In genomic region chr19:30781519-30781918, GRCh38 we compare ENCODE assay signal across 19 cellular contexts.
"Had no signal": no experiment of that assay in that cellular context is flagged by ENCODE, and none has a peak within 500 bp of the region (broad histone marks: within the 10 kb centered on the region; RNA-seq: fewer than 3 reads in every experiment).

No MANE protein-coding gene starts in this region.

- DNase-seq: activated CD4-positive, alpha-beta T cell treated with anti-CD3 and anti-CD28 coated beads for 4 hours; activated CD8-positive, alpha-beta memory T cell treated with anti-CD3 and anti-CD28 coated beads, Interleukin-2, amount 50 U/mL, for 4 hours; activated CD8-positive, alpha-beta T cell treated with anti-CD3 and anti-CD28 coated beads, Interleukin-2, amount 10 ng/mL, durations not matched to agents 7 days and 5 days; activated effector memory CD4-positive, alpha-beta T cell treated with anti-CD3 and anti-CD28 coated beads, Interleukin-2, amount 50 U/mL, for 16 hours; activated T-cell treated with anti-CD3 and anti-CD28 coated beads, Interleukin-2, amount 50 U/mL, for 72 hours; cerebellar nuclear complex; effector memory CD4-positive, alpha-beta T cell; foreskin melanocyte; glutamatergic neuron; mesendoderm; natural killer cell; spleen; stimulated activated CD8-positive, alpha-beta memory T cell treated with anti-CD3 and anti-CD28 coated beads, Interleukin-4, amount 100 ng/mL, for 48 hours; stimulated activated naive CD4-positive, alpha-beta T cell treated with Interleukin-2 at 50 U/mL for 16 hours; tibial artery had no signal

- H3K9me3 ChIP-seq: breast epithelium, spleen, tibial artery had no signal

- H3K36me3 Mint-ChIP-seq: activated naive CD4-positive, alpha-beta T cell treated with anti-CD3 and anti-CD28 coated beads, Interleukin-2, amount 50 U/mL, for 24 hours; natural killer cell; WTC11 had no signal

- H3K27ac Mint-ChIP-seq: activated CD8-positive, alpha-beta T cell treated with anti-CD3 and anti-CD28 coated beads, Interleukin-2, amount 10 ng/mL, durations not matched to agents 7 days and 5 days; activated naive CD4-positive, alpha-beta T cell treated with anti-CD3 and anti-CD28 coated beads, Interleukin-2, amount 50 U/mL, for 24 hours; activated T-cell treated with anti-CD3 and anti-CD28 coated beads, Interleukin-2, amount 50 U/mL, for 72 hours; natural killer cell; T-helper 2 cell treated with Interferon-gamma antibody and Interleukin-4, amounts not matched to agents 5 μg/mL and 100 μg/mL, for 36 hours; WTC11 had no signal

- H3K27ac ChIP-seq: breast epithelium, spleen, tibial artery had no signal

- H3K4me3 ChIP-seq: breast epithelium, spleen, tibial artery had no signal

- H3K4me1 ChIP-seq: breast epithelium, tibial artery had no signal

- H3K9me3 Mint-ChIP-seq: activated naive CD4-positive, alpha-beta T cell treated with anti-CD3 and anti-CD28 coated beads, Interleukin-2, amount 50 U/mL, for 24 hours; activated T-cell treated with anti-CD3 and anti-CD28 coated beads, Interleukin-2, amount 50 U/mL, for 72 hours; natural killer cell; T-helper 2 cell treated with Interferon-gamma antibody and Interleukin-4, amounts not matched to agents 5 μg/mL and 100 μg/mL, for 36 hours had no signal

- H3K4me3 Mint-ChIP-seq: activated CD8-positive, alpha-beta T cell treated with anti-CD3 and anti-CD28 coated beads, Interleukin-2, amount 10 ng/mL, durations not matched to agents 7 days and 5 days; activated naive CD4-positive, alpha-beta T cell treated with anti-CD3 and anti-CD28 coated beads, Interleukin-2, amount 50 U/mL, for 24 hours; activated T-cell treated with anti-CD3 and anti-CD28 coated beads, Interleukin-2, amount 50 U/mL, for 72 hours; natural killer cell; T-helper 2 cell treated with Interferon-gamma antibody and Interleukin-4, amounts not matched to agents 5 μg/mL and 100 μg/mL, for 36 hours; WTC11 had no signal

- ATAC-seq: activated CD8-positive, alpha-beta T cell treated with anti-CD3 and anti-CD28 coated beads, Interleukin-2, amount 10 ng/mL, durations not matched to agents 7 days and 5 days; activated T-cell treated with anti-CD3 and anti-CD28 coated beads, Interleukin-2, amount 50 U/mL, for 72 hours; natural killer cell; WTC11 had no signal

- H3K36me3 ChIP-seq: breast epithelium, spleen, tibial artery had no signal

- H3K27me3 ChIP-seq: breast epithelium, tibial artery had no signal

- H3K4me1 Mint-ChIP-seq: activated naive CD4-positive, alpha-beta T cell treated with anti-CD3 and anti-CD28 coated beads, Interleukin-2, amount 50 U/mL, for 24 hours; natural killer cell; WTC11 had no signal
